ENCODE assay signal across 13 cellular contexts in genomic region chr3:45870099-45870498, GRCh38. TPM values are rescaled to one million over a fixed set of nuclear protein-coding genes. Genes with fewer than 3 reads are reported as not detected.
DNase-seq lines count a peak whose midpoint lies in the region; ATAC-seq lines count a peak whose summit lies in the region.
"Had no signal": no experiment of that assay in that cellular context is flagged by ENCODE, and none has a peak within 500 bp of the region (broad histone marks: within the 10 kb centered on the region; RNA-seq: fewer than 3 reads in every experiment).

No MANE protein-coding gene starts in this region.

- H4K12ac ChIP-seq in trophoblast cell (ENCODE audit: low read depth, low read length) = no peak overlapping the region

- no peaks in the 10 kb centered on the region for H3K36me3 Mint-ChIP-seq in activated T-helper 2 cell treated with anti-CD3 and anti-CD28 coated beads, Interferon-gamma antibody, Interleukin-2, Interleukin-4, amounts not matched to agents 10 μg/mL and 5 μg/mL and 100 μg/mL, durations not matched to agents 14 hours and 24 hours and 36 hours (ENCODE audit: low read depth)

- peaks cover 29% of the 10 kb centered on the region for H3K4me1 Mint-ChIP-seq in activated T-helper 2 cell treated with anti-CD3 and anti-CD28 coated beads, Interferon-gamma antibody, Interleukin-2, Interleukin-4, amounts not matched to agents 10 μg/mL and 5 μg/mL and 100 μg/mL, durations not matched to agents 14 hours and 24 hours and 36 hours (ENCODE audit: low read depth)
- peaks cover 47% of the 10 kb centered on the region for H3K4me1 Mint-ChIP-seq in stimulated activated naive CD8-positive, alpha-beta T cell treated with anti-CD3 and anti-CD28 coated beads, Interleukin-15, amount 100 ng/mL, for 72 hours

- H3K4ac ChIP-seq in trophoblast cell (ENCODE audit: low read depth, low read length) = no peak overlapping the region

- no peaks in the 10 kb centered on the region for H3K36me3 ChIP-seq in trophoblast cell (ENCODE audit: control insufficient read depth in 1 of 2, insufficient read depth in 2 of 2, low read length in 2 of 2)
- H3K36me3 ChIP-seq: suprapubic skin had no signal

- no peak overlapping the region for H3K9ac ChIP-seq in trophoblast cell (ENCODE audit: low read length)

- H3K9me3 ChIP-seq in trophoblast cell (ENCODE audit: insufficient read depth, low read depth, low read length) = no peaks in the 10 kb centered on the region
- H3K9me3 ChIP-seq: suprapubic skin had no signal

- H3K18ac ChIP-seq in trophoblast cell (ENCODE audit: low read length) = no peak overlapping the region

- peak; percentile 28 for DNase-seq in activated CD4-positive, CD25-positive, alpha-beta regulatory T cell treated with anti-CD3 and anti-CD28 coated beads, Interleukin-2, amount 50 U/mL, for 16 hours (ENCODE audit: low read depth, low spot score)
- DNase-seq in activated T-helper 2 cell treated with anti-CD3 and anti-CD28 coated beads, Interferon-gamma antibody, Interleukin-2, Interleukin-4, amounts not matched to agents 10 μg/mL and 5 μg/mL and 100 μg/mL, durations not matched to agents 14 hours and 24 hours and 36 hours (ENCODE audit: low spot score) = peak; percentile 44
- peak in 2 of 3 donors; percentile 8 to 10 for DNase-seq in stimulated activated CD4-positive, alpha-beta T cell treated with anti-CD3 and anti-CD28 coated beads, Interleukin-12 subunit alpha, Interleukin-12 subunit beta, amount 100 ng/mL, for 48 hours (ENCODE audit: low read depth in 2 of 3, low spot score in 1 of 3)
- peak; percentile 40 to 62 for DNase-seq in stimulated activated naive CD8-positive, alpha-beta T cell treated with anti-CD3 and anti-CD28 coated beads, Interleukin-15, amount 100 ng/mL, for 72 hours
- no peak for DNase-seq in NCI-H1694 (lab: John Stamatoyannopoulos, UW)
- no peak for DNase-seq in trophoblast cell
- DNase-seq in left ventricle myocardium superior = no peak
- DNase-seq: anterior cingulate cortex, EL, NCI-H1417 treated with DMSO at 0.1 percent for 48 hours had no signal

- H3K27ac ChIP-seq in trophoblast cell (ENCODE audit: low read depth, low read length) = no peak overlapping the region
- H3K27ac ChIP-seq: suprapubic skin had no signal

- no peaks in the 10 kb centered on the region for H3K79me2 ChIP-seq in trophoblast cell (ENCODE audit: control insufficient read depth, insufficient read depth, low read length, poor library complexity)

- ATAC-seq in stimulated activated naive CD8-positive, alpha-beta T cell treated with anti-CD3 and anti-CD28 coated beads, Interleukin-15, amount 100 ng/mL, for 72 hours = peak; percentile 94
- no peak for ATAC-seq in left ventricle myocardium superior
- ATAC-seq: esophagus mucosa, HCT116 had no signal

- H2BK120ac ChIP-seq in trophoblast cell (ENCODE audit: insufficient read depth, low read length, poor library complexity) = no peak overlapping the region

- H4K91ac ChIP-seq in trophoblast cell (ENCODE audit: low read depth, low read length) = no peak overlapping the region

- no peaks in the 10 kb centered on the region for H3K79me1 ChIP-seq in trophoblast cell (ENCODE audit: low read length)

- no peak overlapping the region for H2BK12ac ChIP-seq in trophoblast cell (ENCODE audit: low read length)

- no peak overlapping the region for H3K4me3 Mint-ChIP-seq in activated T-helper 2 cell treated with anti-CD3 and anti-CD28 coated beads, Interferon-gamma antibody, Interleukin-2, Interleukin-4, amounts not matched to agents 10 μg/mL and 5 μg/mL and 100 μg/mL, durations not matched to agents 14 hours and 24 hours and 36 hours (ENCODE audit: low read depth)
- H3K4me3 Mint-ChIP-seq in stimulated activated naive CD8-positive, alpha-beta T cell treated with anti-CD3 and anti-CD28 coated beads, Interleukin-15, amount 100 ng/mL, for 72 hours = no peak overlapping the region

- no peak overlapping the region for H2BK5ac ChIP-seq in trophoblast cell (ENCODE audit: low read depth, low read length, poor library complexity)

- no peak overlapping the region for H3K27ac Mint-ChIP-seq in activated T-helper 2 cell treated with anti-CD3 and anti-CD28 coated beads, Interferon-gamma antibody, Interleukin-2, Interleukin-4, amounts not matched to agents 10 μg/mL and 5 μg/mL and 100 μg/mL, durations not matched to agents 14 hours and 24 hours and 36 hours
- peak overlapping the region in 1 of 2 donors; percentile 55 for H3K27ac Mint-ChIP-seq in stimulated activated naive CD8-positive, alpha-beta T cell treated with anti-CD3 and anti-CD28 coated beads, Interleukin-15, amount 100 ng/mL, for 72 hours

- intact Hi-C loops in activated T-helper 2 cell treated with anti-CD3 and anti-CD28 coated beads, Interferon-gamma antibody, Interleukin-2, Interleukin-4, amounts not matched to agents 10 μg/mL and 5 μg/mL and 100 μg/mL, durations not matched to agents 14 hours and 24 hours and 36 hours (cut with micrococcal nuclease) = loop anchor here (1.0 kb wide), 1 partner anchor 11 kb away; no protein-coding TSS in a partner anchor
- intact Hi-C loops in left ventricle myocardium superior (cut with micrococcal nuclease) = no loop called here

- H2AFZ ChIP-seq in trophoblast cell (ENCODE audit: insufficient read depth, low read length, poor library complexity) = no peak overlapping the region

- WGBS in trophoblast cell (ENCODE audit: extremely low coverage, insufficient coverage, insufficient read length) = no CpG with 5 or more reads among the region's 4 CpGs

- H3K27me3 ChIP-seq in trophoblast cell (ENCODE audit: insufficient read depth, low read length) = no peaks in the 10 kb centered on the region
- H3K27me3 ChIP-seq: suprapubic skin had no signal

- H3K9me3 Mint-ChIP-seq in activated T-helper 2 cell treated with anti-CD3 and anti-CD28 coated beads, Interferon-gamma antibody, Interleukin-2, Interleukin-4, amounts not matched to agents 10 μg/mL and 5 μg/mL and 100 μg/mL, durations not matched to agents 14 hours and 24 hours and 36 hours = peaks cover 6% of the 10 kb centered on the region
- H3K9me3 Mint-ChIP-seq in stimulated activated naive CD8-positive, alpha-beta T cell treated with anti-CD3 and anti-CD28 coated beads, Interleukin-15, amount 100 ng/mL, for 72 hours = peaks cover 7 to 9% of the 10 kb centered on the region in 2 donors

- H3K27me3 Mint-ChIP-seq in activated T-helper 2 cell treated with anti-CD3 and anti-CD28 coated beads, Interferon-gamma antibody, Interleukin-2, Interleukin-4, amounts not matched to agents 10 μg/mL and 5 μg/mL and 100 μg/mL, durations not matched to agents 14 hours and 24 hours and 36 hours (ENCODE audit: low read depth) = peaks cover 82% of the 10 kb centered on the region
- peaks cover 83% of the 10 kb centered on the region for H3K27me3 Mint-ChIP-seq in stimulated activated naive CD8-positive, alpha-beta T cell treated with anti-CD3 and anti-CD28 coated beads, Interleukin-15, amount 100 ng/mL, for 72 hours

- H3K4me2 ChIP-seq in trophoblast cell (ENCODE audit: low read length) = no peak overlapping the region

- H3K4me1 ChIP-seq in trophoblast cell (ENCODE audit: control insufficient read depth in 1 of 2, insufficient read depth in 2 of 2, low read length in 2 of 2) = no peaks in the 10 kb centered on the region
- H3K4me1 ChIP-seq: suprapubic skin had no signal

- H2AK5ac ChIP-seq in trophoblast cell (ENCODE audit: low read length) = no peak overlapping the region

- H3K4me3 ChIP-seq in trophoblast cell (ENCODE audit: low read depth, low read length) = no peak overlapping the region
- H3K4me3 ChIP-seq: suprapubic skin had no signal

- H4K8ac ChIP-seq in trophoblast cell (ENCODE audit: low read depth, low read length) = no peak overlapping the region

- H3K23ac ChIP-seq in trophoblast cell (ENCODE audit: low read length) = no peak overlapping the region

- no peak overlapping the region for H3K14ac ChIP-seq in trophoblast cell (ENCODE audit: low read length)

RNA-seq across cellular contexts. Expression of gene CCR9, which starts 16.2 kb away (rescaled TPM):
- total RNA-seq in activated T-helper 2 cell treated with anti-CD3 and anti-CD28 coated beads, Interferon-gamma antibody, Interleukin-2, Interleukin-4, amounts not matched to agents 10 μg/mL and 5 μg/mL and 100 μg/mL, durations not matched to agents 14 hours and 24 hours and 36 hours = not detected in 2 replicates
- polyA plus RNA-seq in trophoblast cell (2013) = not detected in 2 replicates
- total RNA-seq in left ventricle myocardium superior = not detected
- total RNA-seq: esophagus mucosa, suprapubic skin had no signal

RNA-seq across cellular contexts. Expression of gene LZTFL1, which starts 28.2 kb away (rescaled TPM):
- total RNA-seq in activated T-helper 2 cell treated with anti-CD3 and anti-CD28 coated beads, Interferon-gamma antibody, Interleukin-2, Interleukin-4, amounts not matched to agents 10 μg/mL and 5 μg/mL and 100 μg/mL, durations not matched to agents 14 hours and 24 hours and 36 hours = 3.2 and 4.6 TPM in 2 replicates
- 12.4 and 12.8 TPM in 2 replicates for polyA plus RNA-seq in trophoblast cell (2013)
- 10.1 TPM for total RNA-seq in left ventricle myocardium superior

Comparison
In these comparisons a context has a peak if more than half of its experiments do, and no peak if none do; other contexts are left out.
1. DNase-seq: peak in activated CD4-positive, CD25-positive, alpha-beta regulatory T cell treated with anti-CD3 and anti-CD28 coated beads, Interleukin-2, amount 50 U/mL, for 16 hours (single experiment), activated T-helper 2 cell treated with anti-CD3 and anti-CD28 coated beads, Interferon-gamma antibody, Interleukin-2, Interleukin-4, amounts not matched to agents 10 μg/mL and 5 μg/mL and 100 μg/mL, durations not matched to agents 14 hours and 24 hours and 36 hours (single experiment), stimulated activated CD4-positive, alpha-beta T cell treated with anti-CD3 and anti-CD28 coated beads, Interleukin-12 subunit alpha, Interleukin-12 subunit beta, amount 100 ng/mL, for 48 hours (2 of 3) and stimulated activated naive CD8-positive, alpha-beta T cell treated with anti-CD3 and anti-CD28 coated beads, Interleukin-15, amount 100 ng/mL, for 72 hours (2 of 2); none in NCI-H1694 (single experiment), trophoblast cell (0 of 2) and left ventricle myocardium superior (single experiment).